ENCODE assay signal across 11 cellular contexts in genomic region chr18:46152436-46152807, GRCh38. TPM values are rescaled to one million over a fixed set of nuclear protein-coding genes. Genes with fewer than 3 reads are reported as not detected.
DNase-seq lines count a peak whose midpoint lies in the region; ATAC-seq and TF ChIP-seq lines count a peak whose summit lies in the region.
"Had no signal": no experiment of that assay in that cellular context is flagged by ENCODE, and none has a peak within 500 bp of the region (broad histone marks: within the 10 kb centered on the region; RNA-seq: fewer than 3 reads in every experiment).

No MANE protein-coding gene starts in this region.

- H3K36me3 ChIP-seq in fibroblast of lung (ENCODE audit: control insufficient read depth, insufficient read depth, low read length), result no peaks in the 10 kb centered on the region

- no peaks in the 10 kb centered on the region for H3K27me3 ChIP-seq in fibroblast of lung (ENCODE audit: control insufficient read depth, insufficient read depth, low read length)
- H3K27me3 ChIP-seq: dorsolateral prefrontal cortex had no signal

- H3K9me3 Mint-ChIP-seq in activated CD4-positive, alpha-beta memory T cell treated with anti-CD3 and anti-CD28 coated beads for 36 hours, result no peaks in the 10 kb centered on the region

- H4K20me1 ChIP-seq in fibroblast of lung (ENCODE audit: control insufficient read depth, extremely low read depth, insufficient read depth, low read length), result no peaks in the 10 kb centered on the region

- ATAC-seq in GM21423 (IDR thresholded peaks at IDR 0.05; ENCODE audit: unreplicated experiment), result no peak

- H3K4me3 ChIP-seq in fibroblast of lung (replicated peaks in 1 of 4; ENCODE audit: control extremely low read depth in 1 of 4, insufficient read depth in 1 of 4, low read depth in 3 of 4, low read length in 4 of 4) (no peak overlapping the region), skeletal muscle cell (ENCODE audit: low read depth, low read length) (no peak overlapping the region)
- H3K4me3 ChIP-seq: dorsolateral prefrontal cortex had no signal

- POLR2A ChIA-PET in activated CD4-positive, alpha-beta memory T cell treated with anti-CD3 and anti-CD28 coated beads for 36 hours (lab: Charles Lee), result no interaction called here

- H3K9me3 ChIP-seq in fibroblast of lung (ENCODE audit: control insufficient read depth, insufficient read depth, low read depth, low read length), result no peaks in the 10 kb centered on the region

- CTCF ChIA-PET in activated CD4-positive, alpha-beta memory T cell treated with anti-CD3 and anti-CD28 coated beads for 36 hours (lab: Charles Lee), result interaction anchor here (0.8 to 7.9 kb wide), 4 partner anchors 12 to 506 kb away, joined by 3 to 135 read pairs (median 33); partner anchors contain the start of gene LOXHD1

- peaks cover 65% of the 10 kb centered on the region for H3K4me1 Mint-ChIP-seq in activated CD4-positive, alpha-beta memory T cell treated with anti-CD3 and anti-CD28 coated beads for 36 hours (ENCODE audit: low read depth)

- H3K4me1 ChIP-seq in fibroblast of lung (ENCODE audit: control insufficient read depth, extremely low read depth, insufficient read depth, low read length), result peaks cover 12% of the 10 kb centered on the region

- intact Hi-C loops in activated CD4-positive, alpha-beta memory T cell treated with anti-CD3 and anti-CD28 coated beads for 36 hours (cut with micrococcal nuclease), result no loop called here

- no peaks in the 10 kb centered on the region for H3K79me2 ChIP-seq in fibroblast of lung (ENCODE audit: control insufficient read depth, insufficient read depth, low read length)

- H3K4me2 ChIP-seq in fibroblast of lung (ENCODE audit: extremely low read depth, insufficient read depth, low read length), result peak overlapping the region; percentile 11

- no peak overlapping the region for H3K9ac ChIP-seq in fibroblast of lung (ENCODE audit: insufficient read depth, low read length)

- no peak for TF ChIP-seq CTCF in fibroblast of lung (conservative IDR thresholded peaks at IDR 0.05 in 1 of 2, IDR thresholded peaks at IDR 0.05 in 1 of 2; ENCODE audit: low read depth in 1 of 2, low read length in 2 of 2)

- no peak overlapping the region for H3K4me3 Mint-ChIP-seq in activated CD4-positive, alpha-beta memory T cell treated with anti-CD3 and anti-CD28 coated beads for 36 hours

- no peaks in the 10 kb centered on the region for H3K36me3 Mint-ChIP-seq in activated CD4-positive, alpha-beta memory T cell treated with anti-CD3 and anti-CD28 coated beads for 36 hours

- peak; percentile 68 for DNase-seq in DMS53 (lab: John Stamatoyannopoulos, UW)
- no peak for DNase-seq in DMS53 treated with DMSO at 0.1 percent for 48 hours (lab: John Stamatoyannopoulos, UW; ENCODE audit: unreplicated experiment)
- DNase-seq in RPMI7951 (ENCODE audit: low read depth), result peak; percentile 85
- peak; percentile 60 to 87 for DNase-seq in fibroblast of lung (ENCODE audit: low read depth in 2 of 2)
- DNase-seq in skeletal muscle cell (ENCODE audit: low read depth), result peak; percentile 46
- DNase-seq in activated CD4-positive, alpha-beta T cell treated with anti-CD3 and anti-CD28 coated beads, Interleukin-2, amount 50 U/mL, for 1 hour, result no peak
- DNase-seq in activated CD4-positive, alpha-beta memory T cell treated with anti-CD3 and anti-CD28 coated beads for 36 hours, result no peak
- DNase-seq: 8988T, dorsolateral prefrontal cortex, NCI-H2227 treated with DMSO at 0.1 percent for 48 hours had no signal

- H3K27ac ChIP-seq in fibroblast of lung (ENCODE audit: insufficient read depth, low read length), result no peak overlapping the region
- H3K27ac ChIP-seq: dorsolateral prefrontal cortex had no signal

- no peaks in the 10 kb centered on the region for H3K27me3 Mint-ChIP-seq in activated CD4-positive, alpha-beta memory T cell treated with anti-CD3 and anti-CD28 coated beads for 36 hours

- H3K27ac Mint-ChIP-seq in activated CD4-positive, alpha-beta memory T cell treated with anti-CD3 and anti-CD28 coated beads for 36 hours, result no peak overlapping the region

- H2AFZ ChIP-seq in fibroblast of lung (ENCODE audit: low read length), result no peak overlapping the region

RNA-seq across cellular contexts. Expression of gene HAUS1, which starts 48.2 kb away (rescaled TPM):
- 137 and 150 TPM in 2 replicates for total RNA-seq in RPMI7951 (2014; rRNA removed; shearing (Covaris generic))
- 25.4 and 37.0 TPM in 2 replicates for total RNA-seq in fibroblast of lung
- polyA plus RNA-seq in fibroblast of lung, result 52.8 and 90.3 TPM in 2 replicates
- polyA plus RNA-seq in fibroblast of lung (2012), result 27.5 and 41.6 TPM in 2 replicates
- 4.0 TPM in 1 of 2 replicates, not detected in the other for polyA minus RNA-seq in fibroblast of lung (ENCODE audit: low replicate concordance)
- total RNA-seq in activated CD4-positive, alpha-beta memory T cell treated with anti-CD3 and anti-CD28 coated beads for 36 hours, result 10 to 100 TPM; 57.4 to 65.5 TPM

RNA-seq across cellular contexts. Expression of gene ATP5F1A, which starts 54.3 kb away (rescaled TPM):
- total RNA-seq in RPMI7951 (2014; rRNA removed; shearing (Covaris generic)), result 597 and 611 TPM in 2 replicates
- 581 and 591 TPM in 2 replicates for total RNA-seq in fibroblast of lung
- 791 and 878 TPM in 2 replicates for polyA plus RNA-seq in fibroblast of lung
- polyA plus RNA-seq in fibroblast of lung (2012), result 452 and 531 TPM in 2 replicates
- polyA minus RNA-seq in fibroblast of lung (ENCODE audit: low replicate concordance), result 480 and 506 TPM in 2 replicates
- 100 to 1,000 TPM; 442 to 447 TPM for total RNA-seq in activated CD4-positive, alpha-beta memory T cell treated with anti-CD3 and anti-CD28 coated beads for 36 hours

Comparison
In these comparisons a context has a peak if more than half of its experiments do, and no peak if none do; other contexts are left out.
1. DNase-seq: peak in DMS53 (single experiment), RPMI7951 (single experiment), fibroblast of lung (2 of 2) and skeletal muscle cell (single experiment); none in DMS53 treated with DMSO at 0.1 percent for 48 hours (single experiment), activated CD4-positive, alpha-beta T cell treated with anti-CD3 and anti-CD28 coated beads, Interleukin-2, amount 50 U/mL, for 1 hour (single experiment) and activated CD4-positive, alpha-beta memory T cell treated with anti-CD3 and anti-CD28 coated beads for 36 hours (single experiment).